2 cellular contexts compared by ENCODE assay signal in the genomic region with DNA sequence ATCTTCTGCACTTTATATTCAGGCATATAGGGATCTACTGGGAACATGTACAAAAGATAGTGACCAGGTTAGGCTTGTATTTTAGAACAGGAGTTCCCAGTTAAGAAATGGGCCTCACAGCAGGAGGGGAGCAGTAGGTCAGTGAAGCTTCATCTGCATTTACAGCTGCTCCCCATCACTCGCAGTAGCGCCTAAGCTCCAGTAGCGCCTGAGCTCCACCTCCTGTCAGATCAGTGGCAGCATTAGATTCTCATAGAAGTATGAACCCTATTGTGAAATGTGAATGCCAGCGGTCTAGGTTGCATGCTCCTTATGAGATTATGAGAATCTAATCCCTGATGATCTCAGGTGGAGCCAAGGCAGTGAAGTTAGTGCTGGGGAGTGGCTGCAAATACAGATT.
TF ChIP-seq lines count a peak whose summit lies in the region.

No MANE protein-coding gene starts in this region.

TF ChIP-seq in SK-N-SH, 30 proteins besides CTCF, POLR2A, EP300 and RAD21 (continued from another document):
- TF ChIP-seq, protein P1, sequence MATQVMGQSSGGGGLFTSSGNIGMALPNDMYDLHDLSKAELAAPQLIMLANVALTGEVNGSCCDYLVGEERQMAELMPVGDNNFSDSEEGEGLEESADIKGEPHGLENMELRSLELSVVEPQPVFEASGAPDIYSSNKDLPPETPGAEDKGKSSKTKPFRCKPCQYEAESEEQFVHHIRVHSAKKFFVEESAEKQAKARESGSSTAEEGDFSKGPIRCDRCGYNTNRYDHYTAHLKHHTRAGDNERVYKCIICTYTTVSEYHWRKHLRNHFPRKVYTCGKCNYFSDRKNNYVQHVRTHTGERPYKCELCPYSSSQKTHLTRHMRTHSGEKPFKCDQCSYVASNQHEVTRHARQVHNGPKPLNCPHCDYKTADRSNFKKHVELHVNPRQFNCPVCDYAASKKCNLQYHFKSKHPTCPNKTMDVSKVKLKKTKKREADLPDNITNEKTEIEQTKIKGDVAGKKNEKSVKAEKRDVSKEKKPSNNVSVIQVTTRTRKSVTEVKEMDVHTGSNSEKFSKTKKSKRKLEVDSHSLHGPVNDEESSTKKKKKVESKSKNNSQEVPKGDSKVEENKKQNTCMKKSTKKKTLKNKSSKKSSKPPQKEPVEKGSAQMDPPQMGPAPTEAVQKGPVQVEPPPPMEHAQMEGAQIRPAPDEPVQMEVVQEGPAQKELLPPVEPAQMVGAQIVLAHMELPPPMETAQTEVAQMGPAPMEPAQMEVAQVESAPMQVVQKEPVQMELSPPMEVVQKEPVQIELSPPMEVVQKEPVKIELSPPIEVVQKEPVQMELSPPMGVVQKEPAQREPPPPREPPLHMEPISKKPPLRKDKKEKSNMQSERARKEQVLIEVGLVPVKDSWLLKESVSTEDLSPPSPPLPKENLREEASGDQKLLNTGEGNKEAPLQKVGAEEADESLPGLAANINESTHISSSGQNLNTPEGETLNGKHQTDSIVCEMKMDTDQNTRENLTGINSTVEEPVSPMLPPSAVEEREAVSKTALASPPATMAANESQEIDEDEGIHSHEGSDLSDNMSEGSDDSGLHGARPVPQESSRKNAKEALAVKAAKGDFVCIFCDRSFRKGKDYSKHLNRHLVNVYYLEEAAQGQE (IDR thresholded peaks at IDR 0.05; ENCODE audit: low read depth, low read length): no peak
- TF ChIP-seq MEF2A (IDR thresholded peaks at IDR 0.05; ENCODE audit: borderline replicate concordance, low read depth) (no peak), POLR2AphosphoS5 (IDR thresholded peaks at IDR 0.05; ENCODE audit: low read depth, low read length) (no peak), RCOR1 (IDR thresholded peaks at IDR 0.05; ENCODE audit: low read length) (no peak), SMC3 (IDR thresholded peaks at IDR 0.05; ENCODE audit: low read depth, low read length) (no peak), MXI1 (IDR thresholded peaks at IDR 0.05; ENCODE audit: low read depth, low read length) (no peak), GABPA (IDR thresholded peaks at IDR 0.05; ENCODE audit: low read depth) (no peak), YY1 (IDR thresholded peaks at IDR 0.05; ENCODE audit: low read depth) (no peak), TAF1 (IDR thresholded peaks at IDR 0.05; ENCODE audit: borderline replicate concordance, low read depth, low read length) (no peak), JUND (IDR thresholded peaks at IDR 0.05) (no peak), SIN3A (IDR thresholded peaks at IDR 0.05; ENCODE audit: borderline replicate concordance, low read depth, low read length) (no peak), FOXJ3 (CRISPR knock-in tag; IDR thresholded peaks at IDR 0.05) (no peak), TEAD4 (IDR thresholded peaks at IDR 0.05; ENCODE audit: borderline replicate concordance, insufficient read depth) (no peak)
- TF ChIP-seq, protein P2, sequence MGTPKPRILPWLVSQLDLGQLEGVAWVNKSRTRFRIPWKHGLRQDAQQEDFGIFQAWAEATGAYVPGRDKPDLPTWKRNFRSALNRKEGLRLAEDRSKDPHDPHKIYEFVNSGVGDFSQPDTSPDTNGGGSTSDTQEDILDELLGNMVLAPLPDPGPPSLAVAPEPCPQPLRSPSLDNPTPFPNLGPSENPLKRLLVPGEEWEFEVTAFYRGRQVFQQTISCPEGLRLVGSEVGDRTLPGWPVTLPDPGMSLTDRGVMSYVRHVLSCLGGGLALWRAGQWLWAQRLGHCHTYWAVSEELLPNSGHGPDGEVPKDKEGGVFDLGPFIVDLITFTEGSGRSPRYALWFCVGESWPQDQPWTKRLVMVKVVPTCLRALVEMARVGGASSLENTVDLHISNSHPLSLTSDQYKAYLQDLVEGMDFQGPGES (IDR thresholded peaks at IDR 0.05; ENCODE audit: low read depth, low read length): no peak
- TF ChIP-seq, protein P3, sequence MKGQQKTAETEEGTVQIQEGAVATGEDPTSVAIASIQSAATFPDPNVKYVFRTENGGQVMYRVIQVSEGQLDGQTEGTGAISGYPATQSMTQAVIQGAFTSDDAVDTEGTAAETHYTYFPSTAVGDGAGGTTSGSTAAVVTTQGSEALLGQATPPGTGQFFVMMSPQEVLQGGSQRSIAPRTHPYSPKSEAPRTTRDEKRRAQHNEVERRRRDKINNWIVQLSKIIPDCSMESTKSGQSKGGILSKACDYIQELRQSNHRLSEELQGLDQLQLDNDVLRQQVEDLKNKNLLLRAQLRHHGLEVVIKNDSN (IDR thresholded peaks at IDR 0.05; ENCODE audit: borderline replicate concordance, low read depth): no peak

TF ChIP-seq in SK-N-SH treated with all-trans-retinoic acid at 6 μM for 48 hours, 23 proteins besides CTCF, POLR2A, EP300 and RAD21 (continued from another document):
- TF ChIP-seq SNAI2 (CRISPR knock-in tag; IDR thresholded peaks at IDR 0.05) (no peak), TOX (CRISPR knock-in tag; IDR thresholded peaks at IDR 0.05; ENCODE audit: borderline replicate concordance) (no peak), GLIS3 (CRISPR knock-in tag; IDR thresholded peaks at IDR 0.05) (no peak), ZNF70 (CRISPR knock-in tag; IDR thresholded peaks at IDR 0.05) (no peak), ZNF8 (CRISPR knock-in tag; IDR thresholded peaks at IDR 0.05) (no peak), PPARA (CRISPR knock-in tag; IDR thresholded peaks at IDR 0.05; ENCODE audit: borderline replicate concordance) (no peak), CSDC2 (CRISPR knock-in tag; IDR thresholded peaks at IDR 0.05) (no peak)
- TF ChIP-seq, protein P4, sequence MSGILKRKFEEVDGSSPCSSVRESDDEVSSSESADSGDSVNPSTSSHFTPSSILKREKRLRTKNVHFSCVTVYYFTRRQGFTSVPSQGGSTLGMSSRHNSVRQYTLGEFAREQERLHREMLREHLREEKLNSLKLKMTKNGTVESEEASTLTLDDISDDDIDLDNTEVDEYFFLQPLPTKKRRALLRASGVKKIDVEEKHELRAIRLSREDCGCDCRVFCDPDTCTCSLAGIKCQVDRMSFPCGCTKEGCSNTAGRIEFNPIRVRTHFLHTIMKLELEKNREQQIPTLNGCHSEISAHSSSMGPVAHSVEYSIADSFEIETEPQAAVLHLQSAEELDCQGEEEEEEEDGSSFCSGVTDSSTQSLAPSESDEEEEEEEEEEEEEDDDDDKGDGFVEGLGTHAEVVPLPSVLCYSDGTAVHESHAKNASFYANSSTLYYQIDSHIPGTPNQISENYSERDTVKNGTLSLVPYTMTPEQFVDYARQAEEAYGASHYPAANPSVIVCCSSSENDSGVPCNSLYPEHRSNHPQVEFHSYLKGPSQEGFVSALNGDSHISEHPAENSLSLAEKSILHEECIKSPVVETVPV (CRISPR knock-in tag; IDR thresholded peaks at IDR 0.05): no peak
- TF ChIP-seq, protein P5, sequence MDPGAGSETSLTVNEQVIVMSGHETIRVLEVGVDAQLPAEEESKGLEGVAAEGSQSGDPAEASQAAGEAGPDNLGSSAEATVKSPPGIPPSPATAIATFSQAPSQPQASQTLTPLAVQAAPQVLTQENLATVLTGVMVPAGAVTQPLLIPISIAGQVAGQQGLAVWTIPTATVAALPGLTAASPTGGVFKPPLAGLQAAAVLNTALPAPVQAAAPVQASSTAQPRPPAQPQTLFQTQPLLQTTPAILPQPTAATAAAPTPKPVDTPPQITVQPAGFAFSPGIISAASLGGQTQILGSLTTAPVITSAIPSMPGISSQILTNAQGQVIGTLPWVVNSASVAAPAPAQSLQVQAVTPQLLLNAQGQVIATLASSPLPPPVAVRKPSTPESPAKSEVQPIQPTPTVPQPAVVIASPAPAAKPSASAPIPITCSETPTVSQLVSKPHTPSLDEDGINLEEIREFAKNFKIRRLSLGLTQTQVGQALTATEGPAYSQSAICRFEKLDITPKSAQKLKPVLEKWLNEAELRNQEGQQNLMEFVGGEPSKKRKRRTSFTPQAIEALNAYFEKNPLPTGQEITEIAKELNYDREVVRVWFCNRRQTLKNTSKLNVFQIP (CRISPR knock-in tag; IDR thresholded peaks at IDR 0.05; ENCODE audit: borderline replicate concordance, low read depth): no peak
- TF ChIP-seq, protein P6, sequence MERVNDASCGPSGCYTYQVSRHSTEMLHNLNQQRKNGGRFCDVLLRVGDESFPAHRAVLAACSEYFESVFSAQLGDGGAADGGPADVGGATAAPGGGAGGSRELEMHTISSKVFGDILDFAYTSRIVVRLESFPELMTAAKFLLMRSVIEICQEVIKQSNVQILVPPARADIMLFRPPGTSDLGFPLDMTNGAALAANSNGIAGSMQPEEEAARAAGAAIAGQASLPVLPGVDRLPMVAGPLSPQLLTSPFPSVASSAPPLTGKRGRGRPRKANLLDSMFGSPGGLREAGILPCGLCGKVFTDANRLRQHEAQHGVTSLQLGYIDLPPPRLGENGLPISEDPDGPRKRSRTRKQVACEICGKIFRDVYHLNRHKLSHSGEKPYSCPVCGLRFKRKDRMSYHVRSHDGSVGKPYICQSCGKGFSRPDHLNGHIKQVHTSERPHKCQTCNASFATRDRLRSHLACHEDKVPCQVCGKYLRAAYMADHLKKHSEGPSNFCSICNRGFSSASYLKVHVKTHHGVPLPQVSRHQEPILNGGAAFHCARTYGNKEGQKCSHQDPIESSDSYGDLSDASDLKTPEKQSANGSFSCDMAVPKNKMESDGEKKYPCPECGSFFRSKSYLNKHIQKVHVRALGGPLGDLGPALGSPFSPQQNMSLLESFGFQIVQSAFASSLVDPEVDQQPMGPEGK (CRISPR knock-in tag; IDR thresholded peaks at IDR 0.05; ENCODE audit: borderline replicate concordance): no peak
